Comparison of ENCODE assay signal across 17 cellular contexts in genomic region chr7:114989531-114989930, GRCh38.
DNase-seq lines count a peak whose midpoint lies in the region; ATAC-seq and TF ChIP-seq lines count a peak whose summit lies in the region.
"Had no signal": no experiment of that assay in that cellular context is flagged by ENCODE, and none has a peak within 500 bp of the region (broad histone marks: within the 10 kb centered on the region; RNA-seq: fewer than 3 reads in every experiment).

No MANE protein-coding gene starts in this region.

- TF ChIP-seq CTCF in heart right ventricle (IDR thresholded peaks at IDR 0.05) (no peak), HFFc6 (IDR thresholded peaks at IDR 0.05) (no peak), smooth muscle cell (IDR thresholded peaks at IDR 0.05; ENCODE audit: borderline replicate concordance, insufficient read depth, poor library complexity, severe bottlenecking) (no peak)

- H3K4me3 ChIP-seq in heart right ventricle (no peak overlapping the region), smooth muscle cell (no peak overlapping the region)
- H3K4me3 ChIP-seq: GM12878, SJCRH30 had no signal

- peaks cover 8 to 60% (median 50%) of the 10 kb centered on the region in 9 donors for H3K4me1 ChIP-seq in heart right ventricle
- no peaks in the 10 kb centered on the region for H3K4me1 ChIP-seq in smooth muscle cell (ENCODE audit: low read depth)

- H3K9me3 ChIP-seq in heart right ventricle (peaks cover 0 to 12% (median 0%) of the 10 kb centered on the region in 11 donors), smooth muscle cell (replicated peaks; ENCODE audit: low read depth) (no peaks in the 10 kb centered on the region)

- H2AFZ ChIP-seq in smooth muscle cell (ENCODE audit: low read depth) = no peak overlapping the region

- H3K79me2 ChIP-seq in smooth muscle cell (ENCODE audit: low read depth) = peaks cover 6% of the 10 kb centered on the region

- no peaks in the 10 kb centered on the region for H3K27me3 Mint-ChIP-seq in HFFc6 (ENCODE audit: insufficient read depth)
- H3K27me3 Mint-ChIP-seq: CD4-positive, alpha-beta T cell had no signal

- no peak overlapping the region for H3K4me2 ChIP-seq in smooth muscle cell
- H3K4me2 ChIP-seq: KMS-11 had no signal

- no peak overlapping the region; the same call in 1 of the 2 replicates for H3K27ac Mint-ChIP-seq in HFFc6
- H3K27ac Mint-ChIP-seq: CD4-positive, alpha-beta T cell had no signal

- H3K4me1 Mint-ChIP-seq in HFFc6 (ENCODE audit: low read depth) = peaks cover 27% of the 10 kb centered on the region

- no peak overlapping the region for H3K9ac ChIP-seq in smooth muscle cell (ENCODE audit: low read depth)
- H3K9ac ChIP-seq: KMS-11 had no signal

- WGBS in heart right ventricle, 2 donors = 82 to 89% methylated on average over 5 of the region's 5 CpGs
- 59% methylated on average over 5 of the region's 5 CpGs for WGBS in smooth muscle cell (ENCODE audit: low lambda C conversion rate)

- ATAC-seq in heart right ventricle = no peak
- ATAC-seq: GM12878 had no signal

- no peak for DNase-seq in heart right ventricle
- no peak for DNase-seq in cardiac septum (ENCODE audit: low spot score)
- DNase-seq in HFFc6 = peak; percentile 23
- peak; percentile 52 for DNase-seq in fibroblast of peridontal ligament (ENCODE audit: extremely low read depth)
- no peak for DNase-seq in smooth muscle cell (lab: John Stamatoyannopoulos, UW; ENCODE audit: unreplicated experiment)
- no peak for DNase-seq in NCI-H1105 (lab: John Stamatoyannopoulos, UW)
- DNase-seq in midbrain (lab: John Stamatoyannopoulos, UW) = no peak
- DNase-seq in pons (ENCODE audit: low spot score) = no peak
- DNase-seq: CD4-positive, alpha-beta T cell; GOT3; NCI-H1436 treated with DMSO at 0.1 percent for 48 hours; NCI-H2029; NCI-H2171; NCI-H526; SJCRH30 had no signal

- no peaks in the 10 kb centered on the region for H3K9me3 Mint-ChIP-seq in HFFc6
- H3K9me3 Mint-ChIP-seq: CD4-positive, alpha-beta T cell had no signal

- H3K36me3 Mint-ChIP-seq in HFFc6 (ENCODE audit: low read depth) = peaks cover 19% of the 10 kb centered on the region

- H3K27ac ChIP-seq in heart right ventricle (peak overlapping the region in 6 of 10 donors; percentile 60 to 83 (median 73)), smooth muscle cell (ENCODE audit: low read depth) (peak overlapping the region; percentile 51)
- H3K27ac ChIP-seq: KMS-11, SJCRH30 had no signal

- H3F3A ChIP-seq in smooth muscle cell (ENCODE audit: low read depth) = peaks cover 7% of the 10 kb centered on the region

- no peaks in the 10 kb centered on the region for H4K20me1 ChIP-seq in smooth muscle cell (ENCODE audit: low read depth)

- no peaks in the 10 kb centered on the region for H3K36me3 ChIP-seq in heart right ventricle
- no peaks in the 10 kb centered on the region for H3K36me3 ChIP-seq in smooth muscle cell (ENCODE audit: low read depth)

- no peaks in the 10 kb centered on the region for H3K27me3 ChIP-seq in heart right ventricle
- H3K27me3 ChIP-seq in smooth muscle cell (ENCODE audit: low read depth) = no peaks in the 10 kb centered on the region
- H3K27me3 ChIP-seq: SJCRH30 had no signal

- intact Hi-C loops in heart right ventricle (cut with DNase I) = loop anchor here in 6 of 10 donors (5.0 to 10.0 kb wide), 3 partner anchors 57 to 67 kb away; partner anchors contain the start of gene MDFIC (in 5 of the 6)
- intact Hi-C loops in cardiac septum (cut with DNase I) = loop anchor here (5.0 to 10.0 kb wide), 2 partner anchors 67 to 225 kb away; partner anchors contain the start of gene MDFIC

- H3K4me3 Mint-ChIP-seq in HFFc6 = no peak overlapping the region
- H3K4me3 Mint-ChIP-seq: CD4-positive, alpha-beta T cell had no signal

Comparison
In these comparisons a context has a peak if more than half of its experiments do, and no peak if none do; other contexts are left out.
1. DNase-seq: peak in HFFc6 (single experiment) and fibroblast of peridontal ligament (single experiment); none in heart right ventricle (0 of 2), cardiac septum (single experiment), smooth muscle cell (single experiment), NCI-H1105 (single experiment), midbrain (single experiment) and pons (single experiment).